Comparison of ENCODE assay signal across 10 cellular contexts in genomic region chr7:99273561-99273960, GRCh38. TPM values are rescaled to one million over a fixed set of nuclear protein-coding genes. Genes with fewer than 3 reads are reported as not detected.
DNase-seq lines count a peak whose midpoint lies in the region; ATAC-seq, FAIRE-seq and TF ChIP-seq lines count a peak whose summit lies in the region.
"Not testable (repeated sequence)": the region's sequence is repeated elsewhere in the genome, so short reads cannot be mapped to it uniquely, and the experiment has no call there.
"Had no signal": no experiment of that assay in that cellular context is flagged by ENCODE, and none has a peak within 500 bp of the region (broad histone marks: within the 10 kb centered on the region; RNA-seq: fewer than 3 reads in every experiment).

No MANE protein-coding gene starts in this region.

- H2BK5ac ChIP-seq in IMR-90 (ENCODE audit: low read depth, low read length, poor library complexity, severe bottlenecking): peak overlapping the region; percentile 50

- not testable (repeated sequence) for TF ChIP-seq RAD21 in A549 (conservative IDR thresholded peaks at IDR 0.05 in 1 of 2, IDR thresholded peaks at IDR 0.05 in 1 of 2); IMR-90 (IDR thresholded peaks at IDR 0.05; ENCODE audit: low read length); SK-N-SH (IDR thresholded peaks at IDR 0.05; ENCODE audit: low read length); GM12878 (IDR thresholded peaks at IDR 0.05; ENCODE audit: insufficient read depth, low read depth, low read length)

- H3F3A ChIP-seq in SK-N-SH (replicated peaks; ENCODE audit: insufficient read depth): not testable (repeated sequence)

- ATAC-seq in A549; IMR-90 (ENCODE audit: low read depth); activated CD8-positive, alpha-beta T cell treated with anti-CD3 and anti-CD28 coated beads for 36 hours; GM12878: not testable (repeated sequence)

- not testable (repeated sequence) for H3K36me3 Mint-ChIP-seq in activated CD8-positive, alpha-beta T cell treated with anti-CD3 and anti-CD28 coated beads for 36 hours (ENCODE audit: low read depth); activated naive CD4-positive, alpha-beta T cell treated with anti-CD3 and anti-CD28 coated beads for 36 hours (ENCODE audit: low read depth); stimulated activated naive CD8-positive, alpha-beta T cell treated with anti-CD3 and anti-CD28 coated beads, Interleukin-15, Interleukin-2, amounts not matched to agents 100 ng/mL and 50 ng/mL, for 24 hours (ENCODE audit: low read depth)

- not testable (repeated sequence) for H3K36me3 ChIP-seq in IMR-90 (ENCODE audit: control insufficient read depth, insufficient read depth, low read length); SK-N-SH (replicated peaks in 1 of 2; ENCODE audit: control insufficient read depth in 1 of 2, insufficient read depth in 2 of 2, low read length in 1 of 2); GM12878 (ENCODE audit: control insufficient read depth in 2 of 2, insufficient read depth in 2 of 2, low read length in 1 of 2); hepatocyte (replicated peaks; ENCODE audit: insufficient read depth, low read depth)

- 94% methylated on average over 1 of the region's 1 CpG for WGBS in A549 (ENCODE audit: missing lambda C conversion rate)
- no CpG with 5 or more reads among the region's 1 CpG for WGBS in IMR-90 (ENCODE audit: extremely low coverage in 2 of 2, insufficient read length in 1 of 2), 2 experiments
- WGBS in SK-N-SH (ENCODE audit: low lambda C conversion rate): 91% methylated on average over 1 of the region's 1 CpG
- 39% methylated on average over 1 of the region's 1 CpG for WGBS in GM12878 (ENCODE audit: insufficient coverage, insufficient replicate concordance, low lambda C conversion rate, missing lambda C conversion rate)
- WGBS in hepatocyte (ENCODE audit: low lambda C conversion rate, missing lambda C conversion rate): 100% methylated on average over 1 of the region's 1 CpG

- not testable (repeated sequence) for BruUV-seq in IMR-90 (replicated peaks; lab: Mats Ljungman, UMichigan); GM12878 (replicated peaks; lab: Mats Ljungman, UMichigan)

- not testable (repeated sequence) for H3K9ac ChIP-seq in IMR-90 (ENCODE audit: low read depth, low read length); SK-N-SH; GM12878 (ENCODE audit: control insufficient read depth, insufficient read depth, low read length)

- H2AFZ ChIP-seq in IMR-90 (replicated peaks; ENCODE audit: low read length, poor library complexity): peak overlapping the region; percentile 91
- H2AFZ ChIP-seq in SK-N-SH (ENCODE audit: low read depth): peak overlapping the region; percentile 58; the same call in 1 of the 2 replicates
- H2AFZ ChIP-seq in GM12878 (ENCODE audit: control insufficient read depth, low read depth, low read length): peak overlapping the region; percentile 56
- H2AFZ ChIP-seq in hepatocyte: not testable (repeated sequence)

- not testable (repeated sequence) for H2AK5ac ChIP-seq in IMR-90 (ENCODE audit: low read depth, low read length)

- H3K4me2 ChIP-seq in A549 (peak overlapping the region; percentile 61), SK-N-SH (peak overlapping the region; percentile 35), GM12878 (ENCODE audit: control insufficient read depth, insufficient read depth) (peak overlapping the region; percentile 23; the same call in 1 of the 2 replicates)
- H3K4me2 ChIP-seq in IMR-90 (ENCODE audit: low read depth, low read length); hepatocyte: not testable (repeated sequence)

- H3K27ac Mint-ChIP-seq in activated CD8-positive, alpha-beta T cell treated with anti-CD3 and anti-CD28 coated beads for 36 hours: peak overlapping the region; percentile 90
- H3K27ac Mint-ChIP-seq in activated naive CD4-positive, alpha-beta T cell treated with anti-CD3 and anti-CD28 coated beads for 36 hours: peak overlapping the region; percentile 55
- peak overlapping the region; percentile 94 for H3K27ac Mint-ChIP-seq in stimulated activated naive CD8-positive, alpha-beta T cell treated with anti-CD3 and anti-CD28 coated beads, Interleukin-15, Interleukin-2, amounts not matched to agents 100 ng/mL and 50 ng/mL, for 24 hours

- TF ChIP-seq CTCF in A549 (IDR thresholded peaks at IDR 0.05); IMR-90 (conservative IDR thresholded peaks at IDR 0.05; ENCODE audit: low read depth, low read length); SK-N-SH (IDR thresholded peaks at IDR 0.05); activated CD8-positive, alpha-beta T cell treated with anti-CD3 and anti-CD28 coated beads for 36 hours (IDR thresholded peaks at IDR 0.05); GM12878 (IDR thresholded peaks at IDR 0.05 in 2 of 3, conservative IDR thresholded peaks at IDR 0.05 in 1 of 3; ENCODE audit: control insufficient read depth in 2 of 3, extremely low read depth in 1 of 3, insufficient read depth in 1 of 3, low read depth in 3 of 3, low read length in 3 of 3); hepatocyte (IDR thresholded peaks at IDR 0.05; ENCODE audit: poor library complexity): not testable (repeated sequence)

- H3K4me1 ChIP-seq in A549 (peaks cover 23% of the 10 kb centered on the region), SK-N-SH (ENCODE audit: control insufficient read depth in 1 of 2, insufficient read depth in 2 of 2, low read depth in 1 of 2, low read length in 1 of 2) (peaks cover 0 to 15% of the 10 kb centered on the region in 2 experiments; a peak in 2 of 4 replicates)
- not testable (repeated sequence) for H3K4me1 ChIP-seq in IMR-90 (ENCODE audit: control insufficient read depth, insufficient read depth, low read length); GM12878 (ENCODE audit: control insufficient read depth, insufficient read depth, low read length); hepatocyte (ENCODE audit: insufficient read depth)

- peak overlapping the region; percentile 20; the same call in 1 of the 2 replicates for H3K18ac ChIP-seq in IMR-90 (ENCODE audit: low read depth, low read length)

- not testable (repeated sequence) for DNase-seq in A549 (ENCODE audit: low read depth in 1 of 2, low spot score in 1 of 2); IMR-90; SK-N-SH; activated CD8-positive, alpha-beta T cell treated with anti-CD3 and anti-CD28 coated beads for 36 hours; activated naive CD4-positive, alpha-beta T cell treated with anti-CD3 and anti-CD28 coated beads for 36 hours; GM12878 (ENCODE audit: low read depth, low spot score); hepatocyte (ENCODE audit: low spot score)

- CTCF ChIA-PET in A549 (lab: Yijun Ruan, JAX): interaction anchor here (0.9 to 3.0 kb wide), 16 partner anchors 9 to 247 kb away, joined by 3 to 20 read pairs (median 4); no protein-coding TSS in a partner anchor
- CTCF ChIA-PET in IMR-90 (lab: Yijun Ruan, JAX); SK-N-SH (lab: Yijun Ruan, JAX); GM12878 (lab: Yijun Ruan, JAX): not testable (repeated sequence)
- CTCF ChIA-PET in activated CD8-positive, alpha-beta T cell treated with anti-CD3 and anti-CD28 coated beads for 36 hours (lab: Charles Lee): interaction anchor here (1.8 kb wide), 1 partner anchor 40 kb away, joined by 6 read pairs; no protein-coding TSS in a partner anchor
- CTCF ChIA-PET in activated naive CD4-positive, alpha-beta T cell treated with anti-CD3 and anti-CD28 coated beads for 36 hours (lab: Charles Lee): interaction anchor here (0.7 to 1.9 kb wide), 2 partner anchors 40 to 202 kb away, joined by 3 to 4 read pairs; no protein-coding TSS in a partner anchor

- RAD21 ChIA-PET in GM12878 (lab: Charles Lee; ENCODE audit: unreplicated experiment): not testable (repeated sequence)

- H3K14ac ChIP-seq in IMR-90 (replicated peaks; ENCODE audit: low read depth, low read length): peak overlapping the region; percentile 88; the same call in 1 of the 2 replicates

- peak overlapping the region; percentile 18 to 78; a peak in 2 of 4 replicates for H4K8ac ChIP-seq in IMR-90 (ENCODE audit: low read depth in 2 of 2, low read length in 2 of 2)

- TF ChIP-seq POLR2A in A549 (IDR thresholded peaks at IDR 0.05; ENCODE audit: low read length); IMR-90 (IDR thresholded peaks at IDR 0.05; ENCODE audit: low read depth, low read length); GM12878 (IDR thresholded peaks at IDR 0.05; ENCODE audit: low read depth, low read length): not testable (repeated sequence)

- POLR2A ChIA-PET in A549 (lab: Yijun Ruan, JAX); IMR-90 (lab: Charles Lee; ENCODE audit: unreplicated experiment); SK-N-SH (lab: Yijun Ruan, JAX); activated CD8-positive, alpha-beta T cell treated with anti-CD3 and anti-CD28 coated beads for 36 hours (lab: Charles Lee); GM12878 (lab: Charles Lee): not testable (repeated sequence)

- not testable (repeated sequence) for H3K23ac ChIP-seq in IMR-90 (ENCODE audit: low read depth, low read length)

- not testable (repeated sequence) for H3K79me2 ChIP-seq in SK-N-SH (ENCODE audit: insufficient read depth); GM12878 (ENCODE audit: control insufficient read depth, insufficient read depth, low read length); hepatocyte

- peaks cover 10% of the 10 kb centered on the region for H3K4me1 Mint-ChIP-seq in activated CD8-positive, alpha-beta T cell treated with anti-CD3 and anti-CD28 coated beads for 36 hours (ENCODE audit: low read depth)
- H3K4me1 Mint-ChIP-seq in activated naive CD4-positive, alpha-beta T cell treated with anti-CD3 and anti-CD28 coated beads for 36 hours (ENCODE audit: low read depth): peaks cover 15% of the 10 kb centered on the region
- H3K4me1 Mint-ChIP-seq in stimulated activated naive CD8-positive, alpha-beta T cell treated with anti-CD3 and anti-CD28 coated beads, Interleukin-15, Interleukin-2, amounts not matched to agents 100 ng/mL and 50 ng/mL, for 24 hours (ENCODE audit: low read depth): peaks cover 21% of the 10 kb centered on the region

- not testable (repeated sequence) for H3K27me3 ChIP-seq in IMR-90 (ENCODE audit: control insufficient read depth, insufficient read depth, low read length); SK-N-SH (ENCODE audit: insufficient read depth); GM12878 (replicated peaks in 1 of 2; ENCODE audit: control insufficient read depth in 2 of 2, insufficient read depth in 2 of 2, low read length in 1 of 2); hepatocyte

- H3K9me2 ChIP-seq in SK-N-SH; hepatocyte (replicated peaks; ENCODE audit: insufficient read depth): not testable (repeated sequence)

- not testable (repeated sequence) for TF ChIP-seq EP300 in A549 (IDR thresholded peaks at IDR 0.05); SK-N-SH (IDR thresholded peaks at IDR 0.05; ENCODE audit: borderline replicate concordance in 1 of 2, low read depth in 1 of 2, low read length in 1 of 2); GM12878 (IDR thresholded peaks at IDR 0.05; ENCODE audit: borderline replicate concordance in 1 of 2, control insufficient read depth in 1 of 2, low read depth in 2 of 2, low read length in 2 of 2)

- peak overlapping the region; percentile 30; the same call in 1 of the 2 replicates for H3K4ac ChIP-seq in IMR-90 (ENCODE audit: low read depth, low read length)

- H3K79me1 ChIP-seq in IMR-90 (ENCODE audit: low read depth in 1 of 2, low read length in 2 of 2): not testable (repeated sequence)

- in situ Hi-C loops in IMR-90 (cut with MboI; ENCODE audit: low sequenced_read_pairs); GM12878 (cut with MboI): not testable (repeated sequence)

- intact Hi-C loops in IMR-90 (cut with micrococcal nuclease); activated CD8-positive, alpha-beta T cell treated with anti-CD3 and anti-CD28 coated beads for 36 hours (cut with micrococcal nuclease); GM12878 (cut with micrococcal nuclease; ENCODE audit: unreplicated experiment): not testable (repeated sequence)
- intact Hi-C loops in activated naive CD4-positive, alpha-beta T cell treated with anti-CD3 and anti-CD28 coated beads for 36 hours (cut with micrococcal nuclease): loop anchor here (5.0 kb wide), 1 partner anchor 54 kb away; the partner anchor contains the start of gene ARPC1A

- H4K91ac ChIP-seq in IMR-90 (ENCODE audit: insufficient read depth, low read depth, low read length): peak overlapping the region; percentile 79; the same call in 1 of the 2 replicates

- peaks cover 12% of the 10 kb centered on the region for H3K9me1 ChIP-seq in IMR-90 (ENCODE audit: insufficient read depth, low read length)

- SMC1A ChIA-PET in GM12878 (lab: Charles Lee; ENCODE audit: uncharacterized antibody, unreplicated experiment): not testable (repeated sequence)

- not testable (repeated sequence) for H3K56ac ChIP-seq in IMR-90 (ENCODE audit: extremely low read depth, insufficient read depth, low read length)

- peak overlapping the region; percentile 73 to 83 for H3K27ac ChIP-seq in A549
- H3K27ac ChIP-seq in IMR-90 (ENCODE audit: insufficient read depth, low read length); SK-N-SH (ENCODE audit: low read depth in 2 of 2, low read length in 1 of 2); GM12878 (ENCODE audit: control insufficient read depth, insufficient read depth): not testable (repeated sequence)
- peak overlapping the region; percentile 88 for H3K27ac ChIP-seq in hepatocyte

- 0 out of 3 replicates have a peak overlapping the region, but pooled peaks have one; percentile 76 for H2BK15ac ChIP-seq in IMR-90 (ENCODE audit: low read depth, low read length)

- H3K27me3 Mint-ChIP-seq in activated CD8-positive, alpha-beta T cell treated with anti-CD3 and anti-CD28 coated beads for 36 hours; activated naive CD4-positive, alpha-beta T cell treated with anti-CD3 and anti-CD28 coated beads for 36 hours (ENCODE audit: low read depth); stimulated activated naive CD8-positive, alpha-beta T cell treated with anti-CD3 and anti-CD28 coated beads, Interleukin-15, Interleukin-2, amounts not matched to agents 100 ng/mL and 50 ng/mL, for 24 hours: not testable (repeated sequence)

- H3K4me3 ChIP-seq in A549; IMR-90 (ENCODE audit: insufficient read depth, low read depth, low read length); SK-N-SH (ENCODE audit: low read depth in 2 of 2, low read length in 1 of 2); GM12878; hepatocyte: not testable (repeated sequence)

- H3K9me3 Mint-ChIP-seq in activated CD8-positive, alpha-beta T cell treated with anti-CD3 and anti-CD28 coated beads for 36 hours; activated naive CD4-positive, alpha-beta T cell treated with anti-CD3 and anti-CD28 coated beads for 36 hours; stimulated activated naive CD8-positive, alpha-beta T cell treated with anti-CD3 and anti-CD28 coated beads, Interleukin-15, Interleukin-2, amounts not matched to agents 100 ng/mL and 50 ng/mL, for 24 hours: not testable (repeated sequence)

- H3K4me3 Mint-ChIP-seq in activated CD8-positive, alpha-beta T cell treated with anti-CD3 and anti-CD28 coated beads for 36 hours; activated naive CD4-positive, alpha-beta T cell treated with anti-CD3 and anti-CD28 coated beads for 36 hours; stimulated activated naive CD8-positive, alpha-beta T cell treated with anti-CD3 and anti-CD28 coated beads, Interleukin-15, Interleukin-2, amounts not matched to agents 100 ng/mL and 50 ng/mL, for 24 hours: not testable (repeated sequence)

- H4K20me1 ChIP-seq in IMR-90 (ENCODE audit: insufficient read depth, low read length); SK-N-SH (ENCODE audit: insufficient read depth); GM12878 (ENCODE audit: control insufficient read depth, insufficient read depth); hepatocyte (ENCODE audit: insufficient read depth, poor library complexity, severe bottlenecking): not testable (repeated sequence)

- dilution Hi-C loops in IMR-90 (cut with HindIII; ENCODE audit: low sequenced_read_pairs, unreplicated experiment): not testable (repeated sequence)

- H2BK20ac ChIP-seq in IMR-90 (ENCODE audit: low read depth, low read length): peak overlapping the region; percentile 78; the same call in 1 of the 2 replicates

- H4K5ac ChIP-seq in IMR-90 (ENCODE audit: low read depth, low read length): not testable (repeated sequence)

- FAIRE-seq in A549 (lab: Jason Lieb, UNC): not testable (repeated sequence)
- peak; percentile 54 for FAIRE-seq in GM12878 (lab: Jason Lieb, UNC)

- H2AK9ac ChIP-seq in IMR-90 (replicated peaks; ENCODE audit: low read depth, low read length, poor library complexity): peak overlapping the region; percentile 91

- H3K9me3 ChIP-seq in A549; IMR-90 (ENCODE audit: control insufficient read depth, insufficient read depth, low read length); SK-N-SH; GM12878 (replicated peaks; ENCODE audit: control insufficient read depth, insufficient read depth, low read length); hepatocyte (ENCODE audit: low read depth): not testable (repeated sequence)

- peak overlapping the region; percentile 82; the same call in 1 of the 2 replicates for H2BK120ac ChIP-seq in IMR-90 (ENCODE audit: low read depth, low read length)

RNA-seq across cellular contexts. Expression of gene MYH16, which starts 0.9 kb away (rescaled TPM):
- polyA plus RNA-seq in A549 (2011; rRNA removed): 0.28 and 0.29 TPM in 2 replicates
- 0.08 and 0.15 TPM in 2 replicates for polyA plus RNA-seq in A549 (2012; cell fraction: cytosol; rRNA removed)
- 0.05 and 0.12 TPM in 2 replicates for polyA plus RNA-seq in A549 (2012; cell fraction: nucleus; rRNA removed)
- polyA plus RNA-seq in A549 (2017; fragmentation: RNase III; extraction: RNeasy Plus Mini Kit Qiagen cat#74134 plus additional on column Dnase treatment): 0.21 to 0.32 TPM (median 0.31 TPM) in 3 replicates
- 0.10 and 0.12 TPM in 2 replicates for polyA minus RNA-seq in A549 (2011; rRNA and poly(A)+ RNA removed)
- 0.18 and 0.28 TPM in 2 replicates for total RNA-seq in IMR-90 (2012; rRNA removed)
- 0.03 and 0.09 TPM in 2 replicates for polyA plus RNA-seq in IMR-90 (2012; rRNA removed)
- 0.02 and 0.09 TPM in 2 replicates for polyA plus RNA-seq in IMR-90 (2012; cell fraction: cytosol; rRNA removed)
- polyA plus RNA-seq in IMR-90 (2012; cell fraction: nucleus; rRNA removed; ENCODE audit: low replicate concordance): 0.03 and 0.04 TPM in 2 replicates
- polyA plus RNA-seq in SK-N-SH (2012; rRNA removed): 0.19 and 0.41 TPM in 2 replicates
- polyA plus RNA-seq in SK-N-SH (2012; cell fraction: cytosol; rRNA removed): 0.39 and 0.49 TPM in 2 replicates
- polyA plus RNA-seq in SK-N-SH (2012; cell fraction: nucleus; rRNA removed): 0.11 and 0.21 TPM in 2 replicates
- total RNA-seq in activated CD8-positive, alpha-beta T cell treated with anti-CD3 and anti-CD28 coated beads for 36 hours: not detected
- not detected for total RNA-seq in activated naive CD4-positive, alpha-beta T cell treated with anti-CD3 and anti-CD28 coated beads for 36 hours
- not detected in 2 replicates for total RNA-seq in GM12878 (2013; cell fraction: nucleolus; rRNA removed)
- total RNA-seq in GM12878 (2014; rRNA removed): 0.05 and 0.11 TPM in 2 replicates
- 0.04 TPM in 1 of 2 replicates, not detected in the other for total RNA-seq in GM12878 (2014; rRNA removed; fragmentation: Illumina TruSeq; extraction: Trizol)
- total RNA-seq in GM12878 (2021): 0.13 TPM in 1 of 2 replicates, not detected in the other
- not detected for polyA plus RNA-seq in GM12878 (2011; ENCODE audit: low read depth)
- polyA plus RNA-seq in GM12878 (2011; rRNA removed): not detected in 2 replicates
- polyA plus RNA-seq in GM12878 (2011; cell fraction: cytosol; rRNA removed): not detected in 2 replicates
- polyA plus RNA-seq in GM12878 (2011; cell fraction: nucleus; rRNA removed): not detected in 2 replicates
- polyA plus RNA-seq in GM12878 (2012): 0.04 TPM in 1 of 2 replicates, not detected in the other
- 0.10 TPM in 1 of 2 replicates, not detected in the other for polyA plus RNA-seq in GM12878 (2014; fragmentation: Illumina TruSeq; extraction: Trizol)
- under 1 TPM in 1 of 2 experiments, not detected in 1; 0.04 TPM for polyA plus RNA-seq in GM12878 (2014; fragmentation: Nextera tagmentation; extraction: Ambion mirVana)
- polyA plus RNA-seq in GM12878 (2014; rRNA removed): 0.03 TPM in 1 of 2 replicates, not detected in the other
- polyA plus RNA-seq in GM12878 (2016; fragmentation: Nextera tagmentation; extraction: Ambion mirVana): under 1 TPM; 0.03 to 0.33 TPM
- polyA minus RNA-seq in GM12878 (2011; rRNA and poly(A)+ RNA removed): not detected in 2 replicates
- not detected in 2 replicates for polyA minus RNA-seq in GM12878 (2011; cell fraction: cytosol; rRNA and poly(A)+ RNA removed)
- not detected in 2 replicates for polyA minus RNA-seq in GM12878 (2011; cell fraction: nucleus; rRNA and poly(A)+ RNA removed)
- 0.13 TPM in 1 of 2 replicates, not detected in the other for total RNA-seq in hepatocyte
- not detected in 2 replicates for polyA plus RNA-seq in hepatocyte
- total RNA-seq: CD4-positive, CD25-positive, alpha-beta regulatory T cell had no signal
- polyA plus RNA-seq: AG04450; CD4-positive, CD25-positive, alpha-beta regulatory T cell had no signal

RNA-seq across cellular contexts. Expression of gene ARPC1A, which starts 52.1 kb away (rescaled TPM):
- polyA plus RNA-seq in A549 (2011; rRNA removed): 120 TPM in 2 replicates
- polyA plus RNA-seq in A549 (2012; cell fraction: cytosol; rRNA removed): 167 and 169 TPM in 2 replicates
- polyA plus RNA-seq in A549 (2012; cell fraction: nucleus; rRNA removed): 69.5 and 75.4 TPM in 2 replicates
- polyA plus RNA-seq in A549 (2017; fragmentation: RNase III; extraction: RNeasy Plus Mini Kit Qiagen cat#74134 plus additional on column Dnase treatment): 116 to 127 TPM (median 121 TPM) in 3 replicates
- 150 and 151 TPM in 2 replicates for polyA minus RNA-seq in A549 (2011; rRNA and poly(A)+ RNA removed)
- 321 and 327 TPM in 2 replicates for total RNA-seq in IMR-90 (2012; rRNA removed)
- polyA plus RNA-seq in IMR-90 (2012; rRNA removed): 253 and 260 TPM in 2 replicates
- polyA plus RNA-seq in IMR-90 (2012; cell fraction: cytosol; rRNA removed): 307 and 343 TPM in 2 replicates
- polyA plus RNA-seq in IMR-90 (2012; cell fraction: nucleus; rRNA removed; ENCODE audit: low replicate concordance): 103 and 113 TPM in 2 replicates
- polyA plus RNA-seq in SK-N-SH (2012; rRNA removed): 262 and 306 TPM in 2 replicates
- polyA plus RNA-seq in SK-N-SH (2012; cell fraction: cytosol; rRNA removed): 265 and 294 TPM in 2 replicates
- 86.2 and 95.3 TPM in 2 replicates for polyA plus RNA-seq in SK-N-SH (2012; cell fraction: nucleus; rRNA removed)
- total RNA-seq in activated CD8-positive, alpha-beta T cell treated with anti-CD3 and anti-CD28 coated beads for 36 hours: 10 to 100 TPM; 45.4 to 45.8 TPM
- 10 to 100 TPM; 41.5 to 47.7 TPM for total RNA-seq in activated naive CD4-positive, alpha-beta T cell treated with anti-CD3 and anti-CD28 coated beads for 36 hours
- total RNA-seq in GM12878 (2013; cell fraction: nucleolus; rRNA removed): 20.4 and 22.1 TPM in 2 replicates
- 60.3 and 72.2 TPM in 2 replicates for total RNA-seq in GM12878 (2014; rRNA removed)
- 55.8 and 56.6 TPM in 2 replicates for total RNA-seq in GM12878 (2014; rRNA removed; fragmentation: Illumina TruSeq; extraction: Trizol)
- 71.6 and 81.4 TPM in 2 replicates for total RNA-seq in GM12878 (2021)
- 43.8 TPM for polyA plus RNA-seq in GM12878 (2011; ENCODE audit: low read depth)
- polyA plus RNA-seq in GM12878 (2011; rRNA removed): 26.4 and 42.3 TPM in 2 replicates
- polyA plus RNA-seq in GM12878 (2011; cell fraction: cytosol; rRNA removed): 66.1 and 67.0 TPM in 2 replicates
- polyA plus RNA-seq in GM12878 (2011; cell fraction: nucleus; rRNA removed): 46.8 and 50.3 TPM in 2 replicates
- polyA plus RNA-seq in GM12878 (2012): 46.8 and 51.9 TPM in 2 replicates
- polyA plus RNA-seq in GM12878 (2014; fragmentation: Illumina TruSeq; extraction: Trizol): 53.6 and 72.1 TPM in 2 replicates
- 100 to 1,000 TPM; 102 to 103 TPM for polyA plus RNA-seq in GM12878 (2014; fragmentation: Nextera tagmentation; extraction: Ambion mirVana)
- 52.1 and 58.1 TPM in 2 replicates for polyA plus RNA-seq in GM12878 (2014; rRNA removed)
- polyA plus RNA-seq in GM12878 (2016; fragmentation: Nextera tagmentation; extraction: Ambion mirVana): 100 to 1,000 TPM; 136 to 152 TPM
- 48.4 and 52.9 TPM in 2 replicates for polyA minus RNA-seq in GM12878 (2011; rRNA and poly(A)+ RNA removed)
- polyA minus RNA-seq in GM12878 (2011; cell fraction: cytosol; rRNA and poly(A)+ RNA removed): 15.5 and 18.6 TPM in 2 replicates
- polyA minus RNA-seq in GM12878 (2011; cell fraction: nucleus; rRNA and poly(A)+ RNA removed): 17.2 and 29.0 TPM in 2 replicates
- 158 and 166 TPM in 2 replicates for total RNA-seq in hepatocyte
- polyA plus RNA-seq in hepatocyte: 190 and 194 TPM in 2 replicates
